ENCODE assay signal across 12 cellular contexts in genomic region chr1:24963943-24964677, GRCh38. TPM values are rescaled to one million over a fixed set of nuclear protein-coding genes. Genes with fewer than 3 reads are reported as not detected.
DNase-seq lines count a peak whose midpoint lies in the region; ATAC-seq, FAIRE-seq and TF ChIP-seq lines count a peak whose summit lies in the region.
"Had no signal": no experiment of that assay in that cellular context is flagged by ENCODE, and none has a peak within 500 bp of the region (broad histone marks: within the 10 kb centered on the region; RNA-seq: fewer than 3 reads in every experiment).

No MANE protein-coding gene starts in this region.

- POLR2A ChIA-PET in activated B cell treated with CpG ODN at 0.5 μM for 24 hours (lab: Charles Lee): interaction anchor here (0.6 to 6.3 kb wide), 26 partner anchors 8 to 73 kb away, joined by 3 to 88 read pairs (median 7); partner anchors contain the start of gene RUNX3

- TF ChIP-seq POLR2A in upper lobe of left lung (IDR thresholded peaks at IDR 0.05): no peak

- H3K27ac ChIP-seq in kidney (ENCODE audit: low read depth in 2 of 2, low read length in 2 of 2) (no peak overlapping the region), upper lobe of left lung (peak overlapping the region in 1 of 4 donors; percentile 69)

- H3K4me3 Mint-ChIP-seq in activated naive CD4-positive, alpha-beta T cell treated with anti-CD3 and anti-CD28 coated beads, Interleukin-2, amount 10 ng/mL, durations not matched to agents 7 days and 5 days: peak overlapping the region; percentile 96
- H3K4me3 Mint-ChIP-seq in activated B cell treated with CpG ODN at 0.5 μM for 24 hours: peak overlapping the region; percentile 76

- CTCF ChIA-PET in activated naive CD4-positive, alpha-beta T cell treated with anti-CD3 and anti-CD28 coated beads, Interleukin-2, amount 10 ng/mL, durations not matched to agents 7 days and 5 days (lab: Charles Lee): interaction anchor here (1.0 to 9.2 kb wide), 22 partner anchors 8 to 241 kb away, joined by 3 to 190 read pairs (median 6); no protein-coding TSS in a partner anchor
- CTCF ChIA-PET in activated B cell treated with CpG ODN at 0.5 μM for 24 hours (lab: Charles Lee): interaction anchor here (1.0 to 6.8 kb wide), 5 partner anchors 17 to 116 kb away, joined by 3 to 71 read pairs (median 5); partner anchors contain the start of gene RUNX3

- peak overlapping the region; percentile 91 for H3K27ac Mint-ChIP-seq in activated naive CD4-positive, alpha-beta T cell treated with anti-CD3 and anti-CD28 coated beads, Interleukin-2, amount 10 ng/mL, durations not matched to agents 7 days and 5 days
- peak overlapping the region; percentile 88 for H3K27ac Mint-ChIP-seq in activated B cell treated with CpG ODN at 0.5 μM for 24 hours

- TF ChIP-seq CTCF in activated B cell treated with CpG ODN at 0.5 μM for 24 hours (IDR thresholded peaks at IDR 0.05) (no peak), kidney (IDR thresholded peaks at IDR 0.05; ENCODE audit: borderline replicate concordance, extremely low read depth, insufficient read depth) (no peak), upper lobe of left lung (IDR thresholded peaks at IDR 0.05) (no peak)

- no peaks in the 10 kb centered on the region for H3K36me3 ChIP-seq in kidney (ENCODE audit: control insufficient read depth in 1 of 2, insufficient read depth in 2 of 2, low read length in 2 of 2)
- H3K36me3 ChIP-seq in upper lobe of left lung: no peaks in the 10 kb centered on the region

- no peaks in the 10 kb centered on the region for H3K27me3 Mint-ChIP-seq in activated naive CD4-positive, alpha-beta T cell treated with anti-CD3 and anti-CD28 coated beads, Interleukin-2, amount 10 ng/mL, durations not matched to agents 7 days and 5 days
- no peaks in the 10 kb centered on the region for H3K27me3 Mint-ChIP-seq in activated B cell treated with CpG ODN at 0.5 μM for 24 hours

- no peak for TF ChIP-seq EP300 in upper lobe of left lung (IDR thresholded peaks at IDR 0.05)

- no peak overlapping the region for H3K9ac ChIP-seq in kidney (ENCODE audit: low read length in 2 of 2)

- no peak for DNase-seq in activated naive CD4-positive, alpha-beta T cell treated with anti-CD3 and anti-CD28 coated beads, Interleukin-2, amount 10 ng/mL, durations not matched to agents 7 days and 5 days
- no peak for DNase-seq in activated naive CD4-positive, alpha-beta T cell (lab: John Stamatoyannopoulos, UW)
- DNase-seq in activated B cell treated with CpG ODN at 0.5 μM for 24 hours: no peak
- peak; percentile 68 for DNase-seq in kidney
- DNase-seq in upper lobe of left lung: peak in 1 of 2 donors; percentile 48
- DNase-seq in amniotic stem cell (lab: John Stamatoyannopoulos, UW): no peak
- DNase-seq in stimulated activated naive CD4-positive, alpha-beta T cell treated with Interleukin-2 at 50 U/mL for 16 hours (lab: John Stamatoyannopoulos, UW): no peak
- DNase-seq: hypothalamus, NCI-H1694 treated with DMSO at 0.1 percent for 48 hours had no signal

- H3K4me1 Mint-ChIP-seq in activated naive CD4-positive, alpha-beta T cell treated with anti-CD3 and anti-CD28 coated beads, Interleukin-2, amount 10 ng/mL, durations not matched to agents 7 days and 5 days: peaks cover 86% of the 10 kb centered on the region
- H3K4me1 Mint-ChIP-seq in activated B cell treated with CpG ODN at 0.5 μM for 24 hours: peaks cover 60% of the 10 kb centered on the region

- 81 to 92% methylated on average over 19 to 23 of the region's 23 CpGs for WGBS in upper lobe of left lung, 2 donors

- H3K9me3 Mint-ChIP-seq in activated naive CD4-positive, alpha-beta T cell treated with anti-CD3 and anti-CD28 coated beads, Interleukin-2, amount 10 ng/mL, durations not matched to agents 7 days and 5 days: no peaks in the 10 kb centered on the region
- no peaks in the 10 kb centered on the region for H3K9me3 Mint-ChIP-seq in activated B cell treated with CpG ODN at 0.5 μM for 24 hours

- no peak for ATAC-seq in activated B cell treated with CpG ODN at 0.5 μM for 24 hours (ENCODE audit: low read depth)
- ATAC-seq in upper lobe of left lung (ENCODE audit: low FRiP score in 2 of 2): no peak
- no peak for ATAC-seq in HG03025 (IDR thresholded peaks at IDR 0.05; ENCODE audit: low FRiP score, unreplicated experiment)

- no peaks in the 10 kb centered on the region for H3K27me3 ChIP-seq in upper lobe of left lung

- intact Hi-C loops in activated B cell treated with CpG ODN at 0.5 μM for 24 hours (cut with micrococcal nuclease): no loop called here
- intact Hi-C loops in kidney (cut with DNase I): no loop called here

- no peak for FAIRE-seq in kidney (lab: Jason Lieb, UNC)
- FAIRE-seq: bronchial epithelial cell, H54 had no signal

- H3K4me3 ChIP-seq in kidney (ENCODE audit: low read length in 2 of 2) (no peak overlapping the region), upper lobe of left lung (peak overlapping the region in 3 of 4 donors; percentile 5 to 12 (median 7))

- peaks cover 49% of the 10 kb centered on the region for H3K36me3 Mint-ChIP-seq in activated naive CD4-positive, alpha-beta T cell treated with anti-CD3 and anti-CD28 coated beads, Interleukin-2, amount 10 ng/mL, durations not matched to agents 7 days and 5 days
- H3K36me3 Mint-ChIP-seq in activated B cell treated with CpG ODN at 0.5 μM for 24 hours (ENCODE audit: low read depth): no peaks in the 10 kb centered on the region

- H3K9me3 ChIP-seq in kidney (ENCODE audit: control insufficient read depth in 1 of 2, low read length in 2 of 2): no peaks in the 10 kb centered on the region
- no peaks in the 10 kb centered on the region for H3K9me3 ChIP-seq in upper lobe of left lung

- H3K4me1 ChIP-seq in kidney (ENCODE audit: control insufficient read depth in 1 of 2, insufficient read depth in 1 of 2, low read depth in 1 of 2, low read length in 2 of 2): no peaks in the 10 kb centered on the region
- peaks cover 0 to 4% (median 0%) of the 10 kb centered on the region in 4 donors for H3K4me1 ChIP-seq in upper lobe of left lung

RNA-seq across cellular contexts. Expression of gene RUNX3, which starts 34.0 kb away (rescaled TPM):
- 141 and 153 TPM in 2 replicates for total RNA-seq in activated B cell treated with CpG ODN at 0.5 μM for 24 hours
- 7.9 TPM for total RNA-seq in kidney
- 0.47 TPM for polyA plus RNA-seq in kidney (ENCODE audit: insufficient read depth, low read depth, low replicate concordance)
- total RNA-seq in upper lobe of left lung: 10 to 100 TPM in 4 of 6 donors, 1 to 10 TPM in 2; 4.2 to 15.6 (median 10.1) TPM

Comparison
In these comparisons a context has a peak if more than half of its experiments do, and no peak if none do; other contexts are left out.
1. H3K4me3 ChIP-seq: peak in upper lobe of left lung (3 of 4); none in kidney (0 of 2).